Comparison of ENCODE assay signal across 13 cellular contexts in the genomic region with DNA sequence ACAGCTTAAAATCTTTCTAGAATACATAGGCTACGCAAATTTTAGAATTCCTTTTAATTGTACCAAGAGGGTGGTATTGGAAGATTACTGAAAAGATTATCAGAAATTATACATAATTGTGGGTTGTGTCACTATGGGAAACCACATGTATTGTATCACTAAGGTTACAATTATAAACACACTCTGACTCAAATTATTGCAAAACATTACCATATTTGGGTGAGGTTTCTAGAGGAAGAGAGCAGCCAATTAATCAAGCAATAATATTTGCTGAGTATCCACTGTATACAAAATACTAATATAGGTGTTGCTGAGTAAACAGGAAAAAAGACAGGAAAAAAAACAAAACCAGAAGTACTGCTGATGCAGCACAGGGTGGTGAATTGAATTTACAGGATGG. TPM values are rescaled to one million over a fixed set of nuclear protein-coding genes. Genes with fewer than 3 reads are reported as not detected.
DNase-seq lines count a peak whose midpoint lies in the region; ATAC-seq, FAIRE-seq and TF ChIP-seq lines count a peak whose summit lies in the region.
"Had no signal": no experiment of that assay in that cellular context is flagged by ENCODE, and none has a peak within 500 bp of the region (broad histone marks: within the 10 kb centered on the region; RNA-seq: fewer than 3 reads in every experiment).

No MANE protein-coding gene starts in this region.

- CTCF ChIA-PET in A549 (lab: Yijun Ruan, JAX): interaction anchor here (1.1 to 1.9 kb wide), 2 partner anchors 28 to 49 kb away, joined by 4 to 7 read pairs; no protein-coding TSS in a partner anchor

- no peak overlapping the region for H3K4me2 ChIP-seq in A549
- H3K4me2 ChIP-seq: BLaER1 had no signal

- no peak for TF ChIP-seq EP300 in A549 (IDR thresholded peaks at IDR 0.05)

- intact Hi-C loops in left cardiac atrium (cut with DNase I): no loop called here

- no peak for TF ChIP-seq RAD21 in A549 (conservative IDR thresholded peaks at IDR 0.05 in 1 of 2, IDR thresholded peaks at IDR 0.05 in 1 of 2)

- H3K4me3 ChIP-seq in A549 (no peak overlapping the region), HL-60 (replicated peaks; ENCODE audit: insufficient read depth, low read length) (no peak overlapping the region)
- H3K4me3 ChIP-seq: BLaER1, tibial artery had no signal

- H3K27ac ChIP-seq in A549: no peak overlapping the region
- H3K27ac ChIP-seq in HL-60 (replicated peaks): peak overlapping the region; percentile 42
- H3K27ac ChIP-seq: BLaER1, tibial artery had no signal

- TF ChIP-seq POLR2A in A549 (IDR thresholded peaks at IDR 0.05; ENCODE audit: low read length): no peak

- 93% methylated on average over 1 of the region's 1 CpG for WGBS in A549 (ENCODE audit: missing lambda C conversion rate)

- TF ChIP-seq CTCF in A549 (IDR thresholded peaks at IDR 0.05) (no peak), HL-60 (IDR thresholded peaks at IDR 0.05; ENCODE audit: insufficient read depth, low read length) (no peak), chondrocyte (IDR thresholded peaks at IDR 0.05) (no peak)

- no peaks in the 10 kb centered on the region for H3K36me3 Mint-ChIP-seq in chondrocyte (ENCODE audit: low read depth)

- H3K27me3 Mint-ChIP-seq in chondrocyte (ENCODE audit: low read depth): no peaks in the 10 kb centered on the region

- peaks cover 11% of the 10 kb centered on the region for H3K4me1 Mint-ChIP-seq in chondrocyte (ENCODE audit: low read depth)

- FAIRE-seq in A549 (lab: Jason Lieb, UNC) (no peak), RCC 7860 (lab: Jason Lieb, UNC) (no peak)
- FAIRE-seq: colon had no signal

- POLR2A ChIA-PET in A549 (lab: Yijun Ruan, JAX): no interaction called here

- no peaks in the 10 kb centered on the region for H3K9me3 ChIP-seq in A549
- H3K9me3 ChIP-seq: BLaER1, tibial artery had no signal

- ATAC-seq in A549: no peak
- no peak for ATAC-seq in left cardiac atrium
- ATAC-seq: activated T-cell treated with anti-CD3 and anti-CD28 coated beads, Interleukin-2, amount 50 U/mL, for 4 hours had no signal

- peaks cover 9% of the 10 kb centered on the region; the same call in 2 of the 3 replicates for H3K4me1 ChIP-seq in A549

- no peaks in the 10 kb centered on the region for H3K9me3 Mint-ChIP-seq in chondrocyte (ENCODE audit: low read depth)
- H3K9me3 Mint-ChIP-seq: activated T-cell treated with anti-CD3 and anti-CD28 coated beads, Interleukin-2, amount 50 U/mL, for 4 hours had no signal

- H3K27ac Mint-ChIP-seq in chondrocyte (ENCODE audit: unreplicated experiment): no peak overlapping the region

- no peaks in the 10 kb centered on the region for H3K27me3 ChIP-seq in HL-60 (ENCODE audit: insufficient read depth, poor library complexity, severe bottlenecking)
- H3K27me3 ChIP-seq: BLaER1, tibial artery had no signal

- DNase-seq in A549 (ENCODE audit: low read depth in 1 of 2, low spot score in 1 of 2) (peak in 1 of 2 experiments; percentile 30), HL-60 (ENCODE audit: low read depth in 1 of 2, low spot score in 1 of 2) (peak in 1 of 2 experiments; percentile 54), RCC 7860 (ENCODE audit: low spot score) (peak; percentile 19), fibroblast of peridontal ligament (ENCODE audit: extremely low read depth) (peak; percentile 72), NCI-H446 treated with DMSO at 0.1 percent for 48 hours (lab: John Stamatoyannopoulos, UW) (no peak), chondrocyte (ENCODE audit: low spot score) (no peak), Ammon's horn (ENCODE audit: low spot score) (no peak), left cardiac atrium (no peak)
- DNase-seq: activated T-cell treated with anti-CD3 and anti-CD28 coated beads, Interleukin-2, amount 50 U/mL, for 4 hours; GOT3; tibial artery had no signal

- H3K4me3 Mint-ChIP-seq in chondrocyte (ENCODE audit: unreplicated experiment): no peak overlapping the region
- H3K4me3 Mint-ChIP-seq: activated T-cell treated with anti-CD3 and anti-CD28 coated beads, Interleukin-2, amount 50 U/mL, for 4 hours had no signal

TF ChIP-seq in A549, 52 proteins besides CTCF, POLR2A, EP300 and RAD21:
- TF ChIP-seq ZSCAN20 (CRISPR knock-in tag; IDR thresholded peaks at IDR 0.05) (no peak), MAFK (IDR thresholded peaks at IDR 0.05; ENCODE audit: partially characterized antibody) (peak; percentile 57), CEBPB (IDR thresholded peaks at IDR 0.05) (0 out of 4 replicates have a peak, but pooled peaks of 1 of the 2 experiments have one; percentile 14), ZFP36 (IDR thresholded peaks at IDR 0.05; ENCODE audit: borderline replicate concordance, partially characterized antibody) (peak; percentile 9), HOXB5 (CRISPR knock-in tag; IDR thresholded peaks at IDR 0.05) (no peak), FOSL2 (IDR thresholded peaks at IDR 0.05) (no peak), FOSL2 (CRISPR knock-in tag; IDR thresholded peaks at IDR 0.05) (peak; percentile 57)

RNA-seq across cellular contexts. Expression of gene CAPZA2, which starts 3.1 kb away (rescaled TPM):
- polyA plus RNA-seq in A549 (2011; rRNA removed) (144 and 213 TPM in 2 replicates), A549 (2017; fragmentation: RNase III; extraction: RNeasy Plus Mini Kit Qiagen cat#74134 plus additional on column Dnase treatment) (144 to 151 TPM (median 151 TPM) in 3 replicates)
- polyA plus RNA-seq in A549 (2012; cell fraction: cytosol; rRNA removed): 29.9 and 30.0 TPM in 2 replicates
- 7.2 and 11.9 TPM in 2 replicates for polyA plus RNA-seq in A549 (2012; cell fraction: nucleus; rRNA removed)
- polyA minus RNA-seq in A549 (2011; rRNA and poly(A)+ RNA removed): 34.0 and 38.8 TPM in 2 replicates
- total RNA-seq in chondrocyte (201 to 231 TPM (median 213 TPM) in 3 replicates), left cardiac atrium (100 to 1,000 TPM; 286 to 403 TPM)

Comparison
In these comparisons a context has a peak if more than half of its experiments do, and no peak if none do; other contexts are left out.
1. DNase-seq: peak in RCC 7860 (single experiment) and fibroblast of peridontal ligament (single experiment); none in NCI-H446 treated with DMSO at 0.1 percent for 48 hours (single experiment), chondrocyte (single experiment), Ammon's horn (single experiment) and left cardiac atrium (single experiment).